In genomic region chr2:64143154-64144056, GRCh38 we compare ENCODE assay signal across 1 cellular context.
TF ChIP-seq lines count a peak whose summit lies in the region.

No MANE protein-coding gene starts in this region.

TF ChIP-seq in WTC11, 78 proteins besides CTCF, POLR2A, EP300 and RAD21 (continued from another document):
- TF ChIP-seq ZNF425 (CRISPR knock-in tag; conservative IDR thresholded peaks at IDR 0.05) (no peak), CREB1 (CRISPR knock-in tag; IDR thresholded peaks at IDR 0.05) (no peak), ERG (CRISPR knock-in tag; IDR thresholded peaks at IDR 0.05) (no peak)
